In the genomic region with DNA sequence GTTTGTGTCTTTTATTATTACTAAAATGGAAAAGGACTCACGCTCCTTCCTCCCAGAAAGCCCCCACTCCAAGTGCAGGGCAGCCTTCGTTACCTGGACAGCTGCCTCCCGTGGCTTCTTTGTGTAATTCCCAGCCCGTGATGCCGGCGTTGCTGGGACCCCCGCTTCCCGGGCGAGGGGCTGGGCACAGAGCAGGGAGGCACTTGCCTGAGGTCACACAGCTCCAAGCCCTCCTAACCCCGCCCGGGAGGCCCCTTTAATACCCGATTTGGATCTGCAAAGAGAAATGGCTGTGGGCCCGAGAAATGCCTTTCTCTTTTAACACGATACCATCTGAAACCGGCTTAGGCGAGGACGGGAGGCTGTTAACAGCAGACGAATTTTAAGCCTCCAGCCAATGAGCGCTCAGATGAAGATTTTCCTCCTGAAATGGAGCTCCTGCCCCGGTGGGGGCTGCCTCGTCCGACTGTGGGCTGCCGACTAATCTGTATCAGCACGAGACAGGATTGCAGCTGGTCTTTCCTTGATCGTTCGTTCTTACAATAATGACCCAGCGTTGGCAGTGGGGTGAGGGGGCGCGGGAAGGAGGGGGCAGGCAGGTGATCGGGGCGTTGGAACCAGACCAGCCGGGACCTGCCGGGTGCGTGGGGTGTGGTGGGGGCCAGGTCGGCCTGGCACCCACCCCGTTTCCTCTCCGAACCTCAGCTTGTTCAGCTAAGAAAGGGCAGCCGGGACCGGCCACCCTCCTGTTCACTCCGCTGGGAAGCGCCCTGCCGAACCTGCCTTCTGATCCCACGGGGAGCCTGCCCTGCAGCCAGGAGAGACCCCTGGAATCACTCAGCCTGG, we compare ENCODE assay signal across 19 cellular contexts. TPM values are rescaled to one million over a fixed set of nuclear protein-coding genes. Genes with fewer than 3 reads are reported as not detected.
DNase-seq lines count a peak whose midpoint lies in the region; ATAC-seq and TF ChIP-seq lines count a peak whose summit lies in the region.
"Had no signal": no experiment of that assay in that cellular context is flagged by ENCODE, and none has a peak within 500 bp of the region (broad histone marks: within the 10 kb centered on the region; RNA-seq: fewer than 3 reads in every experiment).

No MANE protein-coding gene starts in this region.

- H3K4me1 Mint-ChIP-seq in nephron, result peaks cover 25% of the 10 kb centered on the region

- no peaks in the 10 kb centered on the region for H3K9me3 ChIP-seq in skeletal muscle satellite cell (replicated peaks; ENCODE audit: low read length)

- peak; percentile 7 for DNase-seq in SIG-M5 treated with dmso at 0.1 percent for 504 hours (lab: John Stamatoyannopoulos, UW; ENCODE audit: unreplicated experiment)
- DNase-seq in SIG-M5 (lab: John Stamatoyannopoulos, UW), result no peak
- peak; percentile 34 for DNase-seq in NCI-H82 treated with DMSO at 0.1 percent for 48 hours (lab: John Stamatoyannopoulos, UW; ENCODE audit: unreplicated experiment)
- no peak for DNase-seq in glomerular visceral epithelial cell (ENCODE audit: extremely low spot score)
- DNase-seq: 8988T, DMS 273 treated with DMSO at 0.1 percent for 48 hours, DND-41, H7, HFFc6, NCI-H1092 treated with DMSO at 0.1 percent for 48 hours, NCI-H2081 treated with DMSO at 0.1 percent for 48 hours, PC-9 had no signal

- H3K4me3 ChIP-seq in skeletal muscle satellite cell (ENCODE audit: low read length), result no peak overlapping the region
- H3K4me3 ChIP-seq: PC-9 had no signal

- no peak overlapping the region for H3K9ac ChIP-seq in skeletal muscle satellite cell (ENCODE audit: low read depth, low read length)

- no peaks in the 10 kb centered on the region for H3K27me3 Mint-ChIP-seq in nephron (ENCODE audit: low read depth)

- H3K36me3 ChIP-seq in skeletal muscle satellite cell (ENCODE audit: insufficient read depth, low read length), result peaks cover 26% of the 10 kb centered on the region

- H3K4me3 Mint-ChIP-seq in nephron, result peak overlapping the region in 2 of 3 experiments; percentile 19 to 34
- H3K4me3 Mint-ChIP-seq: HFFc6 had no signal

- no peaks in the 10 kb centered on the region for H3K4me1 ChIP-seq in skeletal muscle satellite cell (ENCODE audit: control insufficient read depth, insufficient read depth, low read length)

- peak overlapping the region; percentile 33 for H3K4me2 ChIP-seq in skeletal muscle satellite cell (ENCODE audit: low read length)
- H3K4me2 ChIP-seq: PC-9 had no signal

- H3K27ac Mint-ChIP-seq in nephron, result peak overlapping the region in 2 of 3 experiments; percentile 30 to 57
- H3K27ac Mint-ChIP-seq: HFFc6 had no signal

- peaks cover 59% of the 10 kb centered on the region for H3K36me3 Mint-ChIP-seq in nephron (ENCODE audit: low read depth)

- no peaks in the 10 kb centered on the region for H3K27me3 ChIP-seq in skeletal muscle satellite cell (ENCODE audit: control insufficient read depth, insufficient read depth, low read length)

- ATAC-seq in HG03159 (IDR thresholded peaks at IDR 0.05; ENCODE audit: unreplicated experiment) (no peak), GM19324 (IDR thresholded peaks at IDR 0.05; ENCODE audit: low FRiP score, unreplicated experiment) (no peak)

- H3K9me3 Mint-ChIP-seq in nephron, result no peaks in the 10 kb centered on the region
- H3K9me3 Mint-ChIP-seq: HFFc6 had no signal

- no peak for TF ChIP-seq CTCF in nephron (IDR thresholded peaks at IDR 0.05; ENCODE audit: unreplicated experiment in 3 of 3)

RNA-seq across cellular contexts. Expression of a gene that starts 36.3 kb away (rescaled TPM):
- total RNA-seq in skeletal muscle satellite cell (2012; rRNA removed), result not detected in 2 replicates
- total RNA-seq: G401, H7, HFFc6, NCI-H460, PC-9, SK-MEL-5 had no signal

Comparison
In these comparisons a context has a peak if more than half of its experiments do, and no peak if none do; other contexts are left out.
1. DNase-seq: peak in SIG-M5 treated with dmso at 0.1 percent for 504 hours (single experiment) and NCI-H82 treated with DMSO at 0.1 percent for 48 hours (single experiment); none in SIG-M5 (single experiment) and glomerular visceral epithelial cell (single experiment).